Comparison of ENCODE assay signal across 15 cellular contexts in the genomic region with DNA sequence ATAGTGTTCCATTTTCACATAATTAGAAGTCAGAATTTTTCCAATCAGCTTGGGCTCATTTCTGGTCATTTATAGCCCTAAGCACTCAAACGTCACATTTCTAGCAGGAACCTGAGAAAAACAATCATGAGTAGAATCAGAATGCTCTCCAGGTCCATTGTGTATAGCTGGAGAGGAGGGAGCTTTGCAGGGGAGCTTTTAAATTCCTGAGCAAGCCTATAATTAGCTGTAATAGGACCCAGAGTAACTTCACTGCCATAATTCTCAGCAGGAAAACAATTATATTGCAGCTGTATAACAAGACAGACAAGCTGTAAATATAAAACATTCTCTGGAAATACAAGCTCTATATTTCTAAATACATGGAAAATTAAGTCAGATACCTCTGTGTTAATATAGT.
DNase-seq lines count a peak whose midpoint lies in the region; ATAC-seq lines count a peak whose summit lies in the region.
"Had no signal": no experiment of that assay in that cellular context is flagged by ENCODE, and none has a peak within 500 bp of the region (broad histone marks: within the 10 kb centered on the region; RNA-seq: fewer than 3 reads in every experiment).

No MANE protein-coding gene starts in this region.

- H3K4me1 Mint-ChIP-seq in activated T-helper 2 cell treated with anti-CD3 and anti-CD28 coated beads, Interferon-gamma antibody, Interleukin-2, Interleukin-4, amounts not matched to agents 10 μg/mL and 5 μg/mL and 100 μg/mL, durations not matched to agents 14 hours and 24 hours and 36 hours (ENCODE audit: low read depth), result no peaks in the 10 kb centered on the region
- H3K4me1 Mint-ChIP-seq: CD4-positive, CD25-positive, alpha-beta regulatory T cell had no signal

- no peaks in the 10 kb centered on the region for H3K27me3 Mint-ChIP-seq in activated T-helper 2 cell treated with anti-CD3 and anti-CD28 coated beads, Interferon-gamma antibody, Interleukin-2, Interleukin-4, amounts not matched to agents 10 μg/mL and 5 μg/mL and 100 μg/mL, durations not matched to agents 14 hours and 24 hours and 36 hours (ENCODE audit: low read depth)
- H3K27me3 Mint-ChIP-seq: CD4-positive, CD25-positive, alpha-beta regulatory T cell had no signal

- intact Hi-C loops in activated T-helper 2 cell treated with anti-CD3 and anti-CD28 coated beads, Interferon-gamma antibody, Interleukin-2, Interleukin-4, amounts not matched to agents 10 μg/mL and 5 μg/mL and 100 μg/mL, durations not matched to agents 14 hours and 24 hours and 36 hours (cut with micrococcal nuclease), result no loop called here

- no peaks in the 10 kb centered on the region for H3K9me3 Mint-ChIP-seq in activated T-helper 2 cell treated with anti-CD3 and anti-CD28 coated beads, Interferon-gamma antibody, Interleukin-2, Interleukin-4, amounts not matched to agents 10 μg/mL and 5 μg/mL and 100 μg/mL, durations not matched to agents 14 hours and 24 hours and 36 hours

- no peak overlapping the region for H3K4me3 Mint-ChIP-seq in activated T-helper 2 cell treated with anti-CD3 and anti-CD28 coated beads, Interferon-gamma antibody, Interleukin-2, Interleukin-4, amounts not matched to agents 10 μg/mL and 5 μg/mL and 100 μg/mL, durations not matched to agents 14 hours and 24 hours and 36 hours (ENCODE audit: low read depth)
- H3K4me3 Mint-ChIP-seq: CD4-positive, CD25-positive, alpha-beta regulatory T cell had no signal

- H3K36me3 Mint-ChIP-seq in activated T-helper 2 cell treated with anti-CD3 and anti-CD28 coated beads, Interferon-gamma antibody, Interleukin-2, Interleukin-4, amounts not matched to agents 10 μg/mL and 5 μg/mL and 100 μg/mL, durations not matched to agents 14 hours and 24 hours and 36 hours (ENCODE audit: low read depth), result no peaks in the 10 kb centered on the region
- H3K36me3 Mint-ChIP-seq: CD4-positive, CD25-positive, alpha-beta regulatory T cell had no signal

- DNase-seq in DMS79 treated with DMSO at 0.1 percent for 48 hours (lab: John Stamatoyannopoulos, UW) (peak; percentile 29), NCI-H1436 (lab: John Stamatoyannopoulos, UW) (peak; percentile 38), NCI-H2227 treated with DMSO at 0.1 percent for 48 hours (lab: John Stamatoyannopoulos, UW) (peak; percentile 59), kidney glomerular epithelial cell (lab: John Stamatoyannopoulos, UW) (peak; percentile 30), foreskin melanocyte (no peak), SHP77 treated with DMSO at 0.1 percent for 48 hours (lab: John Stamatoyannopoulos, UW) (no peak)
- DNase-seq in activated T-helper 2 cell treated with anti-CD3 and anti-CD28 coated beads, Interferon-gamma antibody, Interleukin-2, Interleukin-4, amounts not matched to agents 10 μg/mL and 5 μg/mL and 100 μg/mL, durations not matched to agents 14 hours and 24 hours and 36 hours (ENCODE audit: low spot score), result no peak
- DNase-seq: ACHN; Calu3; CD4-positive, CD25-positive, alpha-beta regulatory T cell; GOT3; KG1; NCI-H1092 treated with DMSO at 0.1 percent for 48 hours; NCI-H526 had no signal

- H3K27ac Mint-ChIP-seq in activated T-helper 2 cell treated with anti-CD3 and anti-CD28 coated beads, Interferon-gamma antibody, Interleukin-2, Interleukin-4, amounts not matched to agents 10 μg/mL and 5 μg/mL and 100 μg/mL, durations not matched to agents 14 hours and 24 hours and 36 hours, result no peak overlapping the region
- H3K27ac Mint-ChIP-seq: CD4-positive, CD25-positive, alpha-beta regulatory T cell had no signal

- no peak for ATAC-seq in HG03025 (IDR thresholded peaks at IDR 0.05; ENCODE audit: low FRiP score, unreplicated experiment)

Comparison
In these comparisons a context has a peak if more than half of its experiments do, and no peak if none do; other contexts are left out.
1. DNase-seq: peak in DMS79 treated with DMSO at 0.1 percent for 48 hours (single experiment), NCI-H1436 (single experiment), NCI-H2227 treated with DMSO at 0.1 percent for 48 hours (single experiment) and kidney glomerular epithelial cell (single experiment); none in foreskin melanocyte (single experiment), activated T-helper 2 cell treated with anti-CD3 and anti-CD28 coated beads, Interferon-gamma antibody, Interleukin-2, Interleukin-4, amounts not matched to agents 10 μg/mL and 5 μg/mL and 100 μg/mL, durations not matched to agents 14 hours and 24 hours and 36 hours (single experiment) and SHP77 treated with DMSO at 0.1 percent for 48 hours (single experiment).